Comparison of ENCODE assay signal across 10 cellular contexts in genomic region chr11:120180571-120181445, GRCh38. TPM values are rescaled to one million over a fixed set of nuclear protein-coding genes. Genes with fewer than 3 reads are reported as not detected.
A peak's percentile ranks its signal among the peaks of the same experiment; 100 is the strongest.
DNase-seq lines count a peak whose midpoint lies in the region; ATAC-seq and TF ChIP-seq lines count a peak whose summit lies in the region.
"Had no signal": no experiment of that assay in that cellular context is flagged by ENCODE, and none has a peak within 500 bp of the region (broad histone marks: within the 10 kb centered on the region; RNA-seq: fewer than 3 reads in every experiment).

No MANE protein-coding gene starts in this region.

- CTCF ChIA-PET in activated CD8-positive, alpha-beta memory T cell treated with anti-CD3 and anti-CD28 coated beads, Interleukin-2, amount 10 ng/mL, durations not matched to agents 7 days and 5 days (lab: Charles Lee) = interaction anchor here (0.8 to 2.3 kb wide), 2 partner anchors 9 to 13 kb away, joined by 3 to 6 read pairs; no protein-coding TSS in a partner anchor

- no peak overlapping the region for H3K4me3 Mint-ChIP-seq in GM23338
- H3K4me3 Mint-ChIP-seq in activated CD8-positive, alpha-beta memory T cell treated with anti-CD3 and anti-CD28 coated beads, Interleukin-2, amount 10 ng/mL, durations not matched to agents 7 days and 5 days = no peak overlapping the region

- H3K36me3 ChIP-seq in GM23338 (ENCODE audit: insufficient read depth) = no peaks in the 10 kb centered on the region

- H4K20me1 ChIP-seq in GM23338 (replicated peaks; ENCODE audit: insufficient read depth) = no peaks in the 10 kb centered on the region

- H3K4me1 ChIP-seq in GM23338 (ENCODE audit: insufficient read depth) = no peaks in the 10 kb centered on the region; the same call in 1 of the 2 replicates

- ATAC-seq in GM23338 = peak; percentile 82
- no peak for ATAC-seq in activated CD8-positive, alpha-beta memory T cell treated with anti-CD3 and anti-CD28 coated beads, Interleukin-2, amount 10 ng/mL, durations not matched to agents 7 days and 5 days
- peak in 1 of 2 donors; percentile 44 for ATAC-seq in left cardiac atrium
- ATAC-seq in sciatic nerve = no peak
- no peak for ATAC-seq in GM18511 (IDR thresholded peaks at IDR 0.05; ENCODE audit: unreplicated experiment)

- no peaks in the 10 kb centered on the region for H3F3A ChIP-seq in GM23338 (replicated peaks; ENCODE audit: low read depth)

- no peak overlapping the region for H3K27ac ChIP-seq in GM23338 (ENCODE audit: low read depth)

- DNase-seq in GM23338 (ENCODE audit: low spot score) (peak; percentile 53), left cardiac atrium (peak; percentile 28), sciatic nerve (ENCODE audit: low spot score) (peak; percentile 57), NCI-H2029 (lab: John Stamatoyannopoulos, UW) (no peak), NCI-H345 treated with DMSO at 0.1 percent for 48 hours (lab: John Stamatoyannopoulos, UW; ENCODE audit: unreplicated experiment) (no peak), HuH-7 (ENCODE audit: low spot score) (no peak)
- DNase-seq in activated CD8-positive, alpha-beta memory T cell treated with anti-CD3 and anti-CD28 coated beads, Interleukin-2, amount 10 ng/mL, durations not matched to agents 7 days and 5 days = peak; percentile 21
- DNase-seq: NCI-H446 had no signal

- peaks cover 34% of the 10 kb centered on the region for H3K27me3 Mint-ChIP-seq in GM23338 (ENCODE audit: insufficient read depth, low read depth, poor library complexity)
- H3K27me3 Mint-ChIP-seq in activated CD8-positive, alpha-beta memory T cell treated with anti-CD3 and anti-CD28 coated beads, Interleukin-2, amount 10 ng/mL, durations not matched to agents 7 days and 5 days = peaks cover 19% of the 10 kb centered on the region

- H3K9me2 ChIP-seq in GM23338 (ENCODE audit: insufficient read depth) = no peaks in the 10 kb centered on the region

- TF ChIP-seq CTCF in GM23338 (conservative IDR thresholded peaks at IDR 0.05; ENCODE audit: low read depth in 2 of 2) = peak; percentile 39 to 60

- H3K79me2 ChIP-seq in GM23338 (replicated peaks; ENCODE audit: insufficient read depth) = no peaks in the 10 kb centered on the region

- H3K27me3 ChIP-seq in GM23338 (ENCODE audit: insufficient read depth) = peaks cover 22% of the 10 kb centered on the region; the same call in 1 of the 2 replicates

- H2AFZ ChIP-seq in GM23338 = no peak overlapping the region

- peaks cover 18% of the 10 kb centered on the region for H3K4me1 Mint-ChIP-seq in GM23338
- no peaks in the 10 kb centered on the region for H3K4me1 Mint-ChIP-seq in activated CD8-positive, alpha-beta memory T cell treated with anti-CD3 and anti-CD28 coated beads, Interleukin-2, amount 10 ng/mL, durations not matched to agents 7 days and 5 days

- no peaks in the 10 kb centered on the region for H3K9me3 Mint-ChIP-seq in GM23338
- no peaks in the 10 kb centered on the region for H3K9me3 Mint-ChIP-seq in activated CD8-positive, alpha-beta memory T cell treated with anti-CD3 and anti-CD28 coated beads, Interleukin-2, amount 10 ng/mL, durations not matched to agents 7 days and 5 days (ENCODE audit: low read depth)

- no peak overlapping the region for H3K4me3 ChIP-seq in GM23338

- H3K36me3 Mint-ChIP-seq in GM23338 (ENCODE audit: low read depth) = no peaks in the 10 kb centered on the region
- H3K36me3 Mint-ChIP-seq in activated CD8-positive, alpha-beta memory T cell treated with anti-CD3 and anti-CD28 coated beads, Interleukin-2, amount 10 ng/mL, durations not matched to agents 7 days and 5 days = no peaks in the 10 kb centered on the region

- H3K4me2 ChIP-seq in GM23338 = peak overlapping the region; percentile 57; the same call in 1 of the 2 replicates

- no peak overlapping the region; the same call in 1 of the 2 replicates for H3K27ac Mint-ChIP-seq in GM23338
- H3K27ac Mint-ChIP-seq in activated CD8-positive, alpha-beta memory T cell treated with anti-CD3 and anti-CD28 coated beads, Interleukin-2, amount 10 ng/mL, durations not matched to agents 7 days and 5 days = no peak overlapping the region

- intact Hi-C loops in left cardiac atrium (cut with DNase I) = no loop called here
- intact Hi-C loops in sciatic nerve (cut with DNase I) = no loop called here

TF ChIP-seq in GM23338, 12 proteins besides CTCF, POLR2A, EP300 and RAD21 (continues in another document):
- TF ChIP-seq EZH2 (IDR thresholded peaks at IDR 0.05; ENCODE audit: low read depth, unreplicated experiment) = no peak
- TF ChIP-seq STAT1 (IDR thresholded peaks at IDR 0.05; ENCODE audit: unreplicated experiment) = no peak
- no peak for TF ChIP-seq CREB1 (CRISPR knock-in tag; IDR thresholded peaks at IDR 0.05; ENCODE audit: low read depth)
- TF ChIP-seq ZNF331 (CRISPR knock-in tag; IDR thresholded peaks at IDR 0.05; ENCODE audit: low read depth) = no peak
- no peak for TF ChIP-seq ZNF462 (CRISPR knock-in tag; IDR thresholded peaks at IDR 0.05)
- no peak for TF ChIP-seq EZH2phosphoT487 (IDR thresholded peaks at IDR 0.05; ENCODE audit: unreplicated experiment)

RNA-seq across cellular contexts. Expression of gene OAF, which starts 30.0 kb away (rescaled TPM):
- total RNA-seq in GM23338 (2014; rRNA removed; shearing (Covaris generic)) = 1.2 and 3.0 TPM in 2 replicates
- 1.1 and 1.6 TPM in 2 replicates for polyA plus RNA-seq in GM23338 (2016; fragmentation: Nextera tagmentation; extraction: Ambion mirVana)
- 10 to 100 TPM in 1 of 2 experiments, 1 to 10 TPM in 1; 6.5 to 10.5 TPM for total RNA-seq in activated CD8-positive, alpha-beta memory T cell treated with anti-CD3 and anti-CD28 coated beads, Interleukin-2, amount 10 ng/mL, durations not matched to agents 7 days and 5 days
- total RNA-seq in left cardiac atrium (10 to 100 TPM; 32.9 to 59.6 TPM), sciatic nerve (183 TPM)

RNA-seq across cellular contexts. Expression of gene TRIM29, which starts 42.9 kb away (rescaled TPM):
- 0.16 and 0.28 TPM in 2 replicates for total RNA-seq in GM23338 (2014; rRNA removed; shearing (Covaris generic))
- polyA plus RNA-seq in GM23338 (2016; fragmentation: Nextera tagmentation; extraction: Ambion mirVana) = not detected in 2 replicates
- not detected for total RNA-seq in activated CD8-positive, alpha-beta memory T cell treated with anti-CD3 and anti-CD28 coated beads, Interleukin-2, amount 10 ng/mL, durations not matched to agents 7 days and 5 days
- total RNA-seq in left cardiac atrium = under 1 TPM in 1 of 2 donors, not detected in 1; 0.50 TPM
- total RNA-seq in sciatic nerve = 33.2 TPM
- total RNA-seq: glomerular endothelial cell had no signal

RNA-seq across cellular contexts. Expression of gene POU2F3, which starts 59.1 kb away (rescaled TPM):
- total RNA-seq in GM23338 (2014; rRNA removed; shearing (Covaris generic)) = 0.45 and 1.1 TPM in 2 replicates
- 0.79 and 1.4 TPM in 2 replicates for polyA plus RNA-seq in GM23338 (2016; fragmentation: Nextera tagmentation; extraction: Ambion mirVana)
- not detected for total RNA-seq in activated CD8-positive, alpha-beta memory T cell treated with anti-CD3 and anti-CD28 coated beads, Interleukin-2, amount 10 ng/mL, durations not matched to agents 7 days and 5 days
- total RNA-seq in left cardiac atrium = not detected
- total RNA-seq in sciatic nerve = not detected
- total RNA-seq: glomerular endothelial cell had no signal

Comparison
In these comparisons a context has a peak if more than half of its experiments do, and no peak if none do; other contexts are left out.
1. DNase-seq: peak in GM23338 (single experiment), activated CD8-positive, alpha-beta memory T cell treated with anti-CD3 and anti-CD28 coated beads, Interleukin-2, amount 10 ng/mL, durations not matched to agents 7 days and 5 days (single experiment), left cardiac atrium (single experiment) and sciatic nerve (single experiment); none in NCI-H2029 (single experiment), NCI-H345 treated with DMSO at 0.1 percent for 48 hours (single experiment) and HuH-7 (single experiment).
2. RNA of gene TRIM29, which starts 42.9 kb away (total RNA-seq): 33.2 TPM in sciatic nerve (single experiment); 0.50 TPM in left cardiac atrium, 0.16 to 0.28 TPM in GM23338 and not detected in activated CD8-positive, alpha-beta memory T cell treated with anti-CD3 and anti-CD28 coated beads, Interleukin-2, amount 10 ng/mL, durations not matched to agents 7 days and 5 days; every median in the first group is over 10 times any median in the second.